ENCODE assay signal across 5 cellular contexts in the genomic region with DNA sequence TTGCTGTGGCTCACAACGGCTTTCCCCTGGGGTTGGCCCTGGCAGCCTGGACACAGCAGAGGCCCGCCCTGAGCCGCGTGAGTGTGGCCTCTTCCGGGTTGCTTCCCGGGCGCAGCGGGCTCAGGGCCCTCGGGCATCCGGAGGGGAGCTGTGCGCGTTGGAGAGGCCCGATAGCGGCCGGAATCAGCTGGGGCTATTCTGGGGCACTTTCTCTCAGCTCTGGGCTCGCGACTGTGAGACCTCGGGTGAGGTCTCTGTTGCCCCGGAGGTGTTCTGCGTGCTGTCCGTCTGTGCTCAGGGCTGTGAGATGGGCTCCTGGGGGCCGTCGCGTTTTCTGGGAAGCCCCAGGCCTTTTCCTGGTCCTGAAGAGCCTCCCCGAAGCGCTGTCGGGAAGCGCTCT. TPM values are rescaled to one million over a fixed set of nuclear protein-coding genes. Genes with fewer than 3 reads are reported as not detected.
"Had no signal": no experiment of that assay in that cellular context is flagged by ENCODE, and none has a peak within 500 bp of the region (broad histone marks: within the 10 kb centered on the region; RNA-seq: fewer than 3 reads in every experiment).

No MANE protein-coding gene starts in this region.

RNA-seq across cellular contexts. Expression of gene ELOA2, which starts 0.8 kb away (rescaled TPM):
- total RNA-seq: HepG2, HT-29, HT1080, IMR-90, K562 had no signal
